Comparison of ENCODE assay signal across 28 cellular contexts in the genomic region with DNA sequence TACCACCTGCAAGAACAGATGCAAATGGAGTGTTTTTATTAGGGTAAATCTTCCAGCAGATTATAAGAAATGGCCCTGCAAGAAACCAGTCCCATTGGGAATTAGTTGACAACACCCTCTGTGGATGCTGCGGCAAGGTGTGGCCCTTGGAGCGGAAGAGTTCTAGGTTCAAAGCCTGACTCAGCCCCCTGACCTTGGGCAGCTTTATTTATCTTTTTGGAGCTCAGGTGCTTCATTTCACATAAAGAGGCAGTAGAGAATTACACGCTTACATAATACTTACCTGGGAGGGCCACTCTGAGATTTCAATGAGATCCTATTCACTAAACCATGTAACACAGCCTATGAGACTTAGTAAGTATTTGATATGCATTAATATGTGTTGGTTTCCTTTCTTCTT.
"Had no signal": no experiment of that assay in that cellular context is flagged by ENCODE, and none has a peak within 500 bp of the region (broad histone marks: within the 10 kb centered on the region; RNA-seq: fewer than 3 reads in every experiment).

No MANE protein-coding gene starts in this region.

- H3K27ac ChIP-seq: colonic mucosa, coronary artery, dorsolateral prefrontal cortex, epithelial cell of prostate, esophagus muscularis mucosa, esophagus squamous epithelium, foreskin keratinocyte, gastrocnemius medialis, gastroesophageal sphincter, heart left ventricle, heart right ventricle had no signal

- H3K4me3 Mint-ChIP-seq: dendritic cell treated with granulocyte-macrophage colony-stimulating factor and Interleukin-4, amounts not matched to agents 40 ng/mL and 50 ng/mL, for 4 days; effector memory CD8-positive, alpha-beta T cell; endodermal cell had no signal

- ATAC-seq: effector memory CD8-positive, alpha-beta T cell; esophagus mucosa; foreskin keratinocyte; gastrocnemius medialis; gastroesophageal sphincter; heart left ventricle; heart right ventricle had no signal

- H3K27me3 Mint-ChIP-seq: dendritic cell treated with granulocyte-macrophage colony-stimulating factor and Interleukin-4, amounts not matched to agents 40 ng/mL and 50 ng/mL, for 4 days; effector memory CD8-positive, alpha-beta T cell had no signal

- H3K4me3 ChIP-seq: colonic mucosa, coronary artery, dorsolateral prefrontal cortex, esophagus muscularis mucosa, esophagus squamous epithelium, gastrocnemius medialis, gastroesophageal sphincter, heart left ventricle, heart right ventricle had no signal

- H3K4me1 ChIP-seq: colonic mucosa, esophagus muscularis mucosa, esophagus squamous epithelium, foreskin keratinocyte, gastrocnemius medialis, gastroesophageal sphincter, heart left ventricle, heart right ventricle had no signal

- FAIRE-seq: colon, endometrium, endothelial cell of umbilical vein, frontal cortex had no signal

- H3K9me3 ChIP-seq: colonic mucosa, esophagus muscularis mucosa, esophagus squamous epithelium, gastrocnemius medialis, heart left ventricle, heart right ventricle had no signal

- H3K27me3 ChIP-seq: colonic mucosa, esophagus squamous epithelium, foreskin keratinocyte, gastrocnemius medialis had no signal

- H3K27ac Mint-ChIP-seq: dendritic cell treated with granulocyte-macrophage colony-stimulating factor and Interleukin-4, amounts not matched to agents 40 ng/mL and 50 ng/mL, for 4 days; effector memory CD8-positive, alpha-beta T cell; endodermal cell had no signal

- H3K36me3 ChIP-seq: colonic mucosa, esophagus muscularis mucosa, esophagus squamous epithelium, gastrocnemius medialis, gastroesophageal sphincter, heart left ventricle, heart right ventricle had no signal

- H3K9me3 Mint-ChIP-seq: endodermal cell had no signal

- DNase-seq: colonic mucosa; cortex of kidney; dermis blood vessel endothelial cell; dorsolateral prefrontal cortex; effector CD4-positive, alpha-beta T cell; effector CD8-positive, alpha-beta T cell; effector memory CD8-positive, alpha-beta T cell; endodermal cell; erythroblast; esophagus squamous epithelium; foreskin fibroblast; foreskin keratinocyte; foreskin melanocyte; gastrocnemius medialis; glutamatergic neuron; head of caudate nucleus; heart left ventricle; heart right ventricle had no signal

- H3K4me1 Mint-ChIP-seq: endodermal cell had no signal
